In the genomic region with DNA sequence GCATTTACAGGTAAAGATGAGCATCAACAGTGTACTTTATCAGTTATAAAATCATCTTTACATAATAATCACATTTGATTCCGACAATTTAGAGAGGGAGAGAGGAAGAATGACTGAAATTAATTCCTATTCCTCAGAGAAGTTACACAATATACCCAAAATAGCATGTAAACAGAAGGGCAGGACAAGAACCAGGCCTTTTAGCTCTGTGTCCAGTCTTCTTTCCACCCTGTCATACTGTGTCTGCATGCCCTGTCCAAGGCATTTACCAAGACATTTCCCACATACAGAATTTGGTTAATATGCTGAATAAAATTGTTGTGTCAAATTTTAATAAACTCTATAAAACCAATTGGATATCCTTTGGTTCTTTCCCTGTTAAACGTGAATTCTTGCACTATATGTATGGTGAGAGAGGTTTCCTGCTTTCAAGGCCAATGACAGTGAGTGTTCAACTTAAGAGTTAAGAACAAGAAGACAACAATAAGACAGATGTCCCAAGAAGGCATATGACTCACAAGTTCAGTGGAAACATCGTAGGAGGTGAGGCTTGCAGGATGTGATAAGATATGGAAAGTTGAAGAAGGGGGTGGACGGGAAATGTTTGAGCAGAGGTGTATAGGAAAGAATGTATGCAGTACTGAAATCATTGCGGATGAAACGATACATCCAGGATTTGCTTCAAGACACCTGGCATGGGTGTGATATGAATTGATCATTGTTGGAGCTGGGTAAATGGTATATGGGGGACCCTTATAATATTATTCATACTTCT, we compare ENCODE assay signal across 10 cellular contexts. TPM values are rescaled to one million over a fixed set of nuclear protein-coding genes. Genes with fewer than 3 reads are reported as not detected.
DNase-seq lines count a peak whose midpoint lies in the region; ATAC-seq, FAIRE-seq and TF ChIP-seq lines count a peak whose summit lies in the region.
"Had no signal": no experiment of that assay in that cellular context is flagged by ENCODE, and none has a peak within 500 bp of the region (broad histone marks: within the 10 kb centered on the region; RNA-seq: fewer than 3 reads in every experiment).

No MANE protein-coding gene starts in this region.

- in situ Hi-C loops in GM13977 (cut with MboI; ENCODE audit: low pct_unique_long_range_greater_than_20kb, low sequenced_read_pairs, unreplicated experiment) = no loop called here

- DNase-seq in GM19239 (ENCODE audit: insufficient read length, low spot score) = no peak
- peak; percentile 56 to 60 for DNase-seq in cardiac fibroblast (ENCODE audit: low read depth in 2 of 2)
- no peak for DNase-seq in GM13977 (ENCODE audit: low spot score)
- DNase-seq in NCI-H524 (lab: John Stamatoyannopoulos, UW) = no peak
- no peak for DNase-seq in NCI-H1048 (lab: John Stamatoyannopoulos, UW)
- DNase-seq: pancreas had no signal

- no peaks in the 10 kb centered on the region for H3K9me3 ChIP-seq in skeletal muscle tissue (ENCODE audit: control insufficient read depth in 3 of 3, low read length in 3 of 3)
- H3K9me3 ChIP-seq: pancreas had no signal

- peak; percentile 37 for FAIRE-seq in GM19239 (lab: Jason Lieb, UNC)
- FAIRE-seq: pancreas had no signal

- peak overlapping the region; percentile 74 for H3K27ac Mint-ChIP-seq in T-helper 1 cell treated with Interleukin-12 subunit alpha and Interleukin-12 subunit beta and Interleukin-4 antibody, amounts not matched to agents 30 μg/mL and 1 μg/mL, for 36 hours

- TF ChIP-seq CTCF in cardiac fibroblast (IDR thresholded peaks at IDR 0.05; ENCODE audit: low read depth, low read length) (no peak), GM13977 (IDR thresholded peaks at IDR 0.05; ENCODE audit: extremely low read depth, insufficient read depth, missing control alignments) (no peak)

- H3K9me3 Mint-ChIP-seq in T-helper 1 cell treated with Interleukin-12 subunit alpha and Interleukin-12 subunit beta and Interleukin-4 antibody, amounts not matched to agents 30 μg/mL and 1 μg/mL, for 36 hours = no peaks in the 10 kb centered on the region
- H3K9me3 Mint-ChIP-seq: brain had no signal

- H3K27ac ChIP-seq in skeletal muscle tissue (ENCODE audit: low read depth, low read length) = peak overlapping the region; percentile 10
- H3K27ac ChIP-seq: pancreas had no signal

- peaks cover 14% of the 10 kb centered on the region for H3K36me3 Mint-ChIP-seq in T-helper 1 cell treated with Interleukin-12 subunit alpha and Interleukin-12 subunit beta and Interleukin-4 antibody, amounts not matched to agents 30 μg/mL and 1 μg/mL, for 36 hours (ENCODE audit: low read depth)

- no peaks in the 10 kb centered on the region for H3K27me3 Mint-ChIP-seq in T-helper 1 cell treated with Interleukin-12 subunit alpha and Interleukin-12 subunit beta and Interleukin-4 antibody, amounts not matched to agents 30 μg/mL and 1 μg/mL, for 36 hours (ENCODE audit: low read depth)
- H3K27me3 Mint-ChIP-seq: brain had no signal

- no peak overlapping the region for H3K9ac ChIP-seq in skeletal muscle tissue (ENCODE audit: low read depth in 1 of 3, low read length in 3 of 3)

- no peaks in the 10 kb centered on the region for H3K27me3 ChIP-seq in skeletal muscle tissue (ENCODE audit: control insufficient read depth in 3 of 3, insufficient read depth in 3 of 3, low read length in 3 of 3)
- H3K27me3 ChIP-seq: pancreas had no signal

- H3K4me3 ChIP-seq in cardiac fibroblast (replicated peaks in 1 of 2; ENCODE audit: low read depth in 2 of 2, low read length in 2 of 2) (no peak overlapping the region), skeletal muscle tissue (ENCODE audit: low read length in 3 of 3) (no peak overlapping the region)
- H3K4me3 ChIP-seq: pancreas had no signal

- H3K4me3 Mint-ChIP-seq in T-helper 1 cell treated with Interleukin-12 subunit alpha and Interleukin-12 subunit beta and Interleukin-4 antibody, amounts not matched to agents 30 μg/mL and 1 μg/mL, for 36 hours = peak overlapping the region; percentile 50
- H3K4me3 Mint-ChIP-seq: brain had no signal

- peaks cover 0 to 2% (median 0%) of the 10 kb centered on the region in 3 donors for H3K36me3 ChIP-seq in skeletal muscle tissue (ENCODE audit: control insufficient read depth in 3 of 3, insufficient read depth in 3 of 3, low read length in 3 of 3)
- H3K36me3 ChIP-seq: pancreas had no signal

- peaks cover 19 to 32% (median 21%) of the 10 kb centered on the region in 3 donors for H3K4me1 ChIP-seq in skeletal muscle tissue (ENCODE audit: control insufficient read depth in 3 of 3, insufficient read depth in 3 of 3, low read length in 3 of 3)

- peaks cover 41% of the 10 kb centered on the region for H3K4me1 Mint-ChIP-seq in T-helper 1 cell treated with Interleukin-12 subunit alpha and Interleukin-12 subunit beta and Interleukin-4 antibody, amounts not matched to agents 30 μg/mL and 1 μg/mL, for 36 hours (ENCODE audit: low read depth)

- no peak for ATAC-seq in GM18511 (IDR thresholded peaks at IDR 0.05; ENCODE audit: unreplicated experiment)

RNA-seq across cellular contexts. Expression of gene LRRC8B, which starts 20.8 kb away (rescaled TPM):
- total RNA-seq in skeletal muscle tissue = 3.7 TPM

Comparison
In these comparisons a context has a peak if more than half of its experiments do, and no peak if none do; other contexts are left out.
1. DNase-seq: peak in cardiac fibroblast (2 of 2); none in GM19239 (single experiment), GM13977 (single experiment), NCI-H524 (0 of 2) and NCI-H1048 (single experiment).